Comparison of ENCODE assay signal across 1 cellular context in the genomic region with DNA sequence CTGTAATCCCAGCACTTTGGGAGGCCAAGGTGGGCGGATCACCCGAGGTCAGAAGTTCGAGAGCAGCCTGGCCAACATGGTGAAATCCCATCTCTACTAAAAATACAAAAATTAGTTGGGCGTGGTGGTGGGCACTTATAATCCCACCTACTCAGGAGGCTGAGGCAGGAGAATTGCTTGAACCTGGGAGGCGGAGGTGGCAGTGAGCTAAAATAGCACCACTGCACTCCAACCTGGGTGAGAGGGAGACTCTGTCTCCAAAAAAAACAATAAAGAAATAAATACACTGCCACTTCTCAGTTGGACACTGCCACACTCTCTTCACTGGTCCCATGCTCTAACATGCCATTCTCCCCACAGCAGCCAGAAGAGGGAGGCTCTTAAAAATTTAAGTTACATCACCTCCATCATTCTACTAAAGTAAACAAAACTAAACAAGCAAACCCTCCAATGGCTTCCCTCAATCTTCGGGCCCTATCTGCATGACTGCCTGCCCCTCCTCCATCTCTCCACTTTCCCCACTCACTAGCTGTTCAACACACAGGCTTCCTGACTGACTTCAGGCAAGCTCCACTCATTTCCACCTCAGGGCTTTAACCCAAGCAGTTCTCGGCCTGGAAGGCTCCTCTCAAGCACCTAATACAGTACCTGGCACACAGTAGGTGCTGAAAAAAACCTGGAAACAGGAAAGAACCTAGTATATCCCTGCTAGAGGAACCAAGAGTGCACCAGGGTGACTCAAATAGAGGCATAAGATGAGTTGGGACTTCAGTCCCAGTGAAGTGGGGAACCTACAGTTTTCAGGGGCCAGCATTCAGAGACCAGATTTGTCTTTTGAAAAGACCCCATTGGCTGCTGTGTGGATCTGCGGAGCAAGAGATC.
A peak's percentile ranks its signal among the peaks of the same experiment; 100 is the strongest.
TF ChIP-seq lines count a peak whose summit lies in the region.

No MANE protein-coding gene starts in this region.

TF ChIP-seq in HepG2, 621 proteins besides CTCF, POLR2A, EP300 and RAD21 (continues in another document):
- TF ChIP-seq KDM6A (CRISPR knock-in tag; IDR thresholded peaks at IDR 0.05; ENCODE audit: low read depth) (no peak), ELF4 (CRISPR knock-in tag; IDR thresholded peaks at IDR 0.05; ENCODE audit: borderline replicate concordance) (no peak), ZNF747 (CRISPR knock-in tag; IDR thresholded peaks at IDR 0.05; ENCODE audit: borderline replicate concordance) (0 out of 2 replicates have a peak, but pooled peaks have one; percentile 60), ETV5 (CRISPR knock-in tag; IDR thresholded peaks at IDR 0.05; ENCODE audit: borderline replicate concordance) (0 out of 2 replicates have a peak, but pooled peaks have one; percentile 10), SIN3B (IDR thresholded peaks at IDR 0.05; ENCODE audit: low read length) (no peak), ZNF510 (CRISPR knock-in tag; IDR thresholded peaks at IDR 0.05; ENCODE audit: low read depth) (no peak), REPIN1 (CRISPR knock-in tag; IDR thresholded peaks at IDR 0.05; ENCODE audit: borderline replicate concordance, low read depth) (0 out of 2 replicates have a peak, but pooled peaks have one; percentile 15), ZNF572 (CRISPR knock-in tag; IDR thresholded peaks at IDR 0.05) (peak; percentile 36; the same call in 1 of the 2 replicates), FOXA3 (CRISPR knock-in tag; IDR thresholded peaks at IDR 0.05) (peak; percentile 31; the same call in 1 of the 2 replicates), ADNP (CRISPR knock-in tag; IDR thresholded peaks at IDR 0.05) (no peak), DDIT3 (CRISPR knock-in tag; IDR thresholded peaks at IDR 0.05) (no peak), ZFP1 (CRISPR knock-in tag; IDR thresholded peaks at IDR 0.05) (no peak), ZNF83 (CRISPR knock-in tag; IDR thresholded peaks at IDR 0.05; ENCODE audit: borderline replicate concordance) (no peak), THAP11 (CRISPR knock-in tag; IDR thresholded peaks at IDR 0.05) (0 out of 2 replicates have a peak, but pooled peaks have one; percentile 20), ZFAT (CRISPR knock-in tag; conservative IDR thresholded peaks at IDR 0.05) (no peak), ZNF121 (CRISPR knock-in tag; IDR thresholded peaks at IDR 0.05) (no peak), KDM2A (CRISPR knock-in tag; IDR thresholded peaks at IDR 0.05; ENCODE audit: borderline replicate concordance, low read depth) (peak; percentile 24; the same call in 1 of the 2 replicates), ZNF619 (CRISPR knock-in tag; IDR thresholded peaks at IDR 0.05) (peak; percentile 55; the same call in 1 of the 2 replicates), RBM22 (optimal IDR thresholded peaks at IDR 0.05; ENCODE audit: low read length) (no peak), ZBTB7B (CRISPR knock-in tag; IDR thresholded peaks at IDR 0.05) (no peak), ZBTB34 (CRISPR knock-in tag; IDR thresholded peaks at IDR 0.05) (no peak), BCL6 (CRISPR knock-in tag; IDR thresholded peaks at IDR 0.05) (peak; percentile 7; the same call in 1 of the 2 replicates), ETV6 (CRISPR knock-in tag; conservative IDR thresholded peaks at IDR 0.05) (no peak), CEBPG (CRISPR knock-in tag; IDR thresholded peaks at IDR 0.05) (peak; percentile 69), MXD4 (CRISPR knock-in tag; IDR thresholded peaks at IDR 0.05) (0 out of 2 replicates have a peak, but pooled peaks have one; percentile 15), HMGXB3 (CRISPR knock-in tag; IDR thresholded peaks at IDR 0.05; ENCODE audit: borderline replicate concordance) (peak; percentile 92), XBP1 (CRISPR knock-in tag; IDR thresholded peaks at IDR 0.05) (no peak), ZNF704 (CRISPR knock-in tag; IDR thresholded peaks at IDR 0.05; ENCODE audit: borderline replicate concordance) (no peak), GATAD1 (CRISPR knock-in tag; IDR thresholded peaks at IDR 0.05) (no peak), GATAD2A (CRISPR knock-in tag; IDR thresholded peaks at IDR 0.05) (no peak), ATF7-NPFF (CRISPR knock-in tag; IDR thresholded peaks at IDR 0.05; ENCODE audit: low read depth) (peak; percentile 57; the same call in 1 of the 2 replicates), ZNF501 (CRISPR knock-in tag; IDR thresholded peaks at IDR 0.05) (peak; percentile 75; the same call in 1 of the 2 replicates), GZF1 (CRISPR knock-in tag; IDR thresholded peaks at IDR 0.05) (0 out of 2 replicates have a peak, but pooled peaks have one; percentile 26), FOSL2 (CRISPR knock-in tag; IDR thresholded peaks at IDR 0.05) (peak; percentile 18; the same call in 1 of the 2 replicates), FOXA1 (IDR thresholded peaks at IDR 0.05) (no peak), FOXA1 (CRISPR knock-in tag; IDR thresholded peaks at IDR 0.05) (peak; percentile 48), KLF11 (CRISPR knock-in tag; IDR thresholded peaks at IDR 0.05) (0 out of 2 replicates have a peak, but pooled peaks have one; percentile 25), ZNF7 (CRISPR knock-in tag; IDR thresholded peaks at IDR 0.05) (no peak), HOXD1 (CRISPR knock-in tag; IDR thresholded peaks at IDR 0.05) (no peak)
- TF ChIP-seq, protein P1, sequence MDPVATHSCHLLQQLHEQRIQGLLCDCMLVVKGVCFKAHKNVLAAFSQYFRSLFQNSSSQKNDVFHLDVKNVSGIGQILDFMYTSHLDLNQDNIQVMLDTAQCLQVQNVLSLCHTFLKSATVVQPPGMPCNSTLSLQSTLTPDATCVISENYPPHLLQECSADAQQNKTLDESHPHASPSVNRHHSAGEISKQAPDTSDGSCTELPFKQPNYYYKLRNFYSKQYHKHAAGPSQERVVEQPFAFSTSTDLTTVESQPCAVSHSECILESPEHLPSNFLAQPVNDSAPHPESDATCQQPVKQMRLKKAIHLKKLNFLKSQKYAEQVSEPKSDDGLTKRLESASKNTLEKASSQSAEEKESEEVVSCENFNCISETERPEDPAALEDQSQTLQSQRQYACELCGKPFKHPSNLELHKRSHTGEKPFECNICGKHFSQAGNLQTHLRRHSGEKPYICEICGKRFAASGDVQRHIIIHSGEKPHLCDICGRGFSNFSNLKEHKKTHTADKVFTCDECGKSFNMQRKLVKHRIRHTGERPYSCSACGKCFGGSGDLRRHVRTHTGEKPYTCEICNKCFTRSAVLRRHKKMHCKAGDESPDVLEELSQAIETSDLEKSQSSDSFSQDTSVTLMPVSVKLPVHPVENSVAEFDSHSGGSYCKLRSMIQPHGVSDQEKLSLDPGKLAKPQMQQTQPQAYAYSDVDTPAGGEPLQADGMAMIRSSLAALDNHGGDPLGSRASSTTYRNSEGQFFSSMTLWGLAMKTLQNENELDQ (CRISPR knock-in tag; IDR thresholded peaks at IDR 0.05; ENCODE audit: borderline replicate concordance), result 0 out of 2 replicates have a peak, but pooled peaks have one; percentile 58
- TF ChIP-seq, protein P2, sequence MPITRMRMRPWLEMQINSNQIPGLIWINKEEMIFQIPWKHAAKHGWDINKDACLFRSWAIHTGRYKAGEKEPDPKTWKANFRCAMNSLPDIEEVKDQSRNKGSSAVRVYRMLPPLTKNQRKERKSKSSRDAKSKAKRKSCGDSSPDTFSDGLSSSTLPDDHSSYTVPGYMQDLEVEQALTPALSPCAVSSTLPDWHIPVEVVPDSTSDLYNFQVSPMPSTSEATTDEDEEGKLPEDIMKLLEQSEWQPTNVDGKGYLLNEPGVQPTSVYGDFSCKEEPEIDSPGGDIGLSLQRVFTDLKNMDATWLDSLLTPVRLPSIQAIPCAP (CRISPR knock-in tag; IDR thresholded peaks at IDR 0.05; ENCODE audit: low read depth), result 0 out of 2 replicates have a peak, but pooled peaks have one; percentile 45
- TF ChIP-seq, protein P3, sequence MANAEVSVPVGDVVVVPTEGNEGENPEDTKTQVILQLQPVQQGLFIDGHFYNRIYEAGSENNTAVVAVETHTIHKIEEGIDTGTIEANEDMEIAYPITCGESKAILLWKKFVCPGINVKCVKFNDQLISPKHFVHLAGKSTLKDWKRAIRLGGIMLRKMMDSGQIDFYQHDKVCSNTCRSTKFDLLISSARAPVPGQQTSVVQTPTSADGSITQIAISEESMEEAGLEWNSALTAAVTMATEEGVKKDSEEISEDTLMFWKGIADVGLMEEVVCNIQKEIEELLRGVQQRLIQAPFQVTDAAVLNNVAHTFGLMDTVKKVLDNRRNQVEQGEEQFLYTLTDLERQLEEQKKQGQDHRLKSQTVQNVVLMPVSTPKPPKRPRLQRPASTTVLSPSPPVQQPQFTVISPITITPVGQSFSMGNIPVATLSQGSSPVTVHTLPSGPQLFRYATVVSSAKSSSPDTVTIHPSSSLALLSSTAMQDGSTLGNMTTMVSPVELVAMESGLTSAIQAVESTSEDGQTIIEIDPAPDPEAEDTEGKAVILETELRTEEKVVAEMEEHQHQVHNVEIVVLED (CRISPR knock-in tag; IDR thresholded peaks at IDR 0.05; ENCODE audit: borderline replicate concordance), result no peak
- TF ChIP-seq, protein P4, sequence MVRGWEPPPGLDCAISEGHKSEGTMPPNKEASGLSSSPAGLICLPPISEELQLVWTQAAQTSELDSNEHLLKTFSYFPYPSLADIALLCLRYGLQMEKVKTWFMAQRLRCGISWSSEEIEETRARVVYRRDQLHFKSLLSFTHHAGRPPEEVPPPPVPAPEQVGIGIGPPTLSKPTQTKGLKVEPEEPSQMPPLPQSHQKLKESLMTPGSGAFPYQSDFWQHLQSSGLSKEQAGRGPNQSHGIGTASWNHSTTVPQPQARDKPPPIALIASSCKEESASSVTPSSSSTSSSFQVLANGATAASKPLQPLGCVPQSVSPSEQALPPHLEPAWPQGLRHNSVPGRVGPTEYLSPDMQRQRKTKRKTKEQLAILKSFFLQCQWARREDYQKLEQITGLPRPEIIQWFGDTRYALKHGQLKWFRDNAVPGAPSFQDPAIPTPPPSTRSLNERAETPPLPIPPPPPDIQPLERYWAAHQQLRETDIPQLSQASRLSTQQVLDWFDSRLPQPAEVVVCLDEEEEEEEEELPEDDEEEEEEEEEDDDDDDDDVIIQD (CRISPR knock-in tag; IDR thresholded peaks at IDR 0.05; ENCODE audit: low read depth), result peak; percentile 50; the same call in 1 of the 2 replicates
- TF ChIP-seq, protein P5, sequence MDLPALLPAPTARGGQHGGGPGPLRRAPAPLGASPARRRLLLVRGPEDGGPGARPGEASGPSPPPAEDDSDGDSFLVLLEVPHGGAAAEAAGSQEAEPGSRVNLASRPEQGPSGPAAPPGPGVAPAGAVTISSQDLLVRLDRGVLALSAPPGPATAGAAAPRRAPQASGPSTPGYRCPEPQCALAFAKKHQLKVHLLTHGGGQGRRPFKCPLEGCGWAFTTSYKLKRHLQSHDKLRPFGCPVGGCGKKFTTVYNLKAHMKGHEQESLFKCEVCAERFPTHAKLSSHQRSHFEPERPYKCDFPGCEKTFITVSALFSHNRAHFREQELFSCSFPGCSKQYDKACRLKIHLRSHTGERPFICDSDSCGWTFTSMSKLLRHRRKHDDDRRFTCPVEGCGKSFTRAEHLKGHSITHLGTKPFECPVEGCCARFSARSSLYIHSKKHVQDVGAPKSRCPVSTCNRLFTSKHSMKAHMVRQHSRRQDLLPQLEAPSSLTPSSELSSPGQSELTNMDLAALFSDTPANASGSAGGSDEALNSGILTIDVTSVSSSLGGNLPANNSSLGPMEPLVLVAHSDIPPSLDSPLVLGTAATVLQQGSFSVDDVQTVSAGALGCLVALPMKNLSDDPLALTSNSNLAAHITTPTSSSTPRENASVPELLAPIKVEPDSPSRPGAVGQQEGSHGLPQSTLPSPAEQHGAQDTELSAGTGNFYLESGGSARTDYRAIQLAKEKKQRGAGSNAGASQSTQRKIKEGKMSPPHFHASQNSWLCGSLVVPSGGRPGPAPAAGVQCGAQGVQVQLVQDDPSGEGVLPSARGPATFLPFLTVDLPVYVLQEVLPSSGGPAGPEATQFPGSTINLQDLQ (CRISPR knock-in tag; IDR thresholded peaks at IDR 0.05), result 0 out of 2 replicates have a peak, but pooled peaks have one; percentile 36
